24 cellular contexts compared by ENCODE assay signal in the genomic region with DNA sequence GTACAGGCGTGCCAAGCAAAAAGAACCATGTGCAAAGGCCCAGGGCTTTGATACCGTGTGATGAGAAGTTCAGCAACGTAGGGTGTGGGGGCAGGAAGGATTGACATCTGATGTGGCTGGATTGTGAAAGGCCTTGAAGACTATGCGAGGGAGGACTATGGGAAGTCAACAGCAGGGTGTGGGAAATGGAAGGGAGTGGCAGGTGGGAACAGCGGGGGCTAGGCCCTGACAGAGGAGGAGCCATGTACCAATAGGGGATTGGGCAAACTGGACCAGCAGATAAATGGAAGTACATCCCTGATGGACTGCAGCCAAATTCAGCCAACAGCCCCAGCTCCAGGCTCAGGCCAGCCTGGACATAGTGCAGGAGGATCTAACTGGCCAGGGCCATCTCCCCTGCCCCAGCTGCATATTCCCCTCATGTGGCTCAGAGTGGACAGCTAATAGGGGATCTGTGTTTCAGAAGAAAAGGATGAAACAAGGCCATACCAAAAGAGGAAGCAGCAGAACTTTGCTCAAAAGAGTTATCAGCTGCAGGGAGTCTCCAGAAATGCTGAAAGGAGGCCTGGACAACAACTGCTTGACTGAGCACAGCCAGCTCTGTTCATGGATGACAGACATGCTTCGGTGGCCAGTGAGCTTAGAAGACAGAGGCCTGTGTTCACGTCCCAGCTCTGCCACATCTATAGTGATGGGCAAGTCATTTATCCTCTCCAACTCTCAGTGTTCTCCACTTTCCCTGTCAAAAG.
DNase-seq lines count a peak whose midpoint lies in the region; ATAC-seq, FAIRE-seq and TF ChIP-seq lines count a peak whose summit lies in the region.
"Had no signal": no experiment of that assay in that cellular context is flagged by ENCODE, and none has a peak within 500 bp of the region (broad histone marks: within the 10 kb centered on the region; RNA-seq: fewer than 3 reads in every experiment).

No MANE protein-coding gene starts in this region.

- ATAC-seq in HG02571 (IDR thresholded peaks at IDR 0.05; ENCODE audit: unreplicated experiment): no peak
- ATAC-seq in gastrocnemius medialis: no peak
- ATAC-seq: A549, left lobe of liver had no signal

- no peaks in the 10 kb centered on the region for H3K9me2 ChIP-seq in OCI-LY1 (ENCODE audit: low read depth, low read length)
- H3K9me2 ChIP-seq: SK-N-SH had no signal

- DNase-seq in AML-193 (lab: John Stamatoyannopoulos, UW): peak; percentile 96 to 97
- no peak for DNase-seq in GM19239 (ENCODE audit: insufficient read length, low spot score)
- DNase-seq in amniotic epithelial cell (ENCODE audit: low read depth): peak; percentile 49
- no peak for DNase-seq in gastrocnemius medialis
- no peak for DNase-seq in prostate gland (ENCODE audit: low spot score)
- DNase-seq in dermis blood vessel endothelial cell: no peak
- DNase-seq: amygdala; caudate nucleus; CD4-positive, alpha-beta T cell; HFFc6; NCI-H1048; NCI-H2081; NCI-H524 treated with DMSO at 0.1 percent for 48 hours; PC-9; retina; SK-N-SH; stimulated activated CD4-positive, alpha-beta T cell treated with anti-CD3 and anti-CD28 coated beads, Interleukin-12 subunit alpha, Interleukin-12 subunit beta, amount 100 ng/mL, for 4 hours; stimulated activated CD8-positive, alpha-beta memory T cell treated with anti-CD3 and anti-CD28 coated beads, Interleukin-4, amount 100 ng/mL, for 48 hours; substantia nigra had no signal

- H2AFZ ChIP-seq in OCI-LY1 (ENCODE audit: low read length): no peak overlapping the region
- H2AFZ ChIP-seq: PC-9 had no signal

- WGBS in prostate gland: 88% methylated on average over 7 of the region's 7 CpGs

- H3K27ac ChIP-seq in OCI-LY1 (ENCODE audit: low read depth, low read length, poor library complexity, severe bottlenecking) (peak overlapping the region; percentile 96), gastrocnemius medialis (no peak overlapping the region), prostate gland (no peak overlapping the region)
- H3K27ac ChIP-seq: A549, PC-9, vagina had no signal

- H3K9me3 ChIP-seq in OCI-LY1 (ENCODE audit: low read length) (peaks cover 16% of the 10 kb centered on the region), gastrocnemius medialis (no peaks in the 10 kb centered on the region), prostate gland (no peaks in the 10 kb centered on the region)
- H3K9me3 ChIP-seq: SK-N-SH, vagina had no signal

- H3K36me3 ChIP-seq in OCI-LY1 (ENCODE audit: insufficient read depth, low read length): no peaks in the 10 kb centered on the region
- no peaks in the 10 kb centered on the region for H3K36me3 ChIP-seq in gastrocnemius medialis
- H3K36me3 ChIP-seq in prostate gland: no peaks in the 10 kb centered on the region
- H3K36me3 ChIP-seq: vagina had no signal

- H3K4me1 ChIP-seq in OCI-LY1 (ENCODE audit: insufficient read depth, low read length, severe bottlenecking) (peaks cover 52% of the 10 kb centered on the region), gastrocnemius medialis (no peaks in the 10 kb centered on the region), prostate gland (replicated peaks) (no peaks in the 10 kb centered on the region)
- H3K4me1 ChIP-seq: A549 had no signal

- no peak for TF ChIP-seq POLR2A in gastrocnemius medialis (IDR thresholded peaks at IDR 0.05)
- TF ChIP-seq POLR2A in prostate gland (IDR thresholded peaks at IDR 0.05): no peak

- in situ Hi-C loops in gastrocnemius medialis (cut with MboI; ENCODE audit: low sequenced_read_pairs in 4 of 4): no loop called here

- H4K20me1 ChIP-seq in OCI-LY1 (ENCODE audit: insufficient read depth, low read length): no peaks in the 10 kb centered on the region

- no peak overlapping the region for H3K4me2 ChIP-seq in OCI-LY1 (ENCODE audit: low read length)
- H3K4me2 ChIP-seq: A549, PC-9, SK-N-SH had no signal

- H3K4me3 ChIP-seq in OCI-LY1 (ENCODE audit: low read depth, low read length, poor library complexity, severe bottlenecking) (no peak overlapping the region), gastrocnemius medialis (no peak overlapping the region), prostate gland (no peak overlapping the region)
- H3K4me3 ChIP-seq: A549, PC-9, vagina had no signal

- H3K79me2 ChIP-seq in OCI-LY1 (ENCODE audit: insufficient read depth, low read length): no peaks in the 10 kb centered on the region

- TF ChIP-seq CTCF in OCI-LY1 (IDR thresholded peaks at IDR 0.05; ENCODE audit: low read length) (no peak), gastrocnemius medialis (IDR thresholded peaks at IDR 0.05 in 4 of 5, conservative IDR thresholded peaks at IDR 0.05 in 1 of 5) (no peak), prostate gland (IDR thresholded peaks at IDR 0.05) (no peak)

- no peak overlapping the region for H3K9ac ChIP-seq in OCI-LY1 (ENCODE audit: low read length)
- H3K9ac ChIP-seq: SK-N-SH had no signal

- intact Hi-C loops in gastrocnemius medialis (cut with DNase I; ENCODE audit: low total_unique reads) (no loop called here), prostate gland (cut with DNase I) (no loop called here)

- FAIRE-seq in GM19239 (lab: Jason Lieb, UNC): peak; percentile 45
- FAIRE-seq: A549 had no signal

- no peaks in the 10 kb centered on the region for H3F3A ChIP-seq in OCI-LY1 (ENCODE audit: insufficient read depth, low read length)

- H3K27me3 ChIP-seq in OCI-LY1 (ENCODE audit: insufficient read depth, low read length) (no peaks in the 10 kb centered on the region), gastrocnemius medialis (no peaks in the 10 kb centered on the region), prostate gland (replicated peaks; ENCODE audit: insufficient read depth) (no peaks in the 10 kb centered on the region)
- H3K27me3 ChIP-seq: vagina had no signal

Comparison
In these comparisons a context has a peak if more than half of its experiments do, and no peak if none do; other contexts are left out.
1. DNase-seq: peak in AML-193 (2 of 2) and amniotic epithelial cell (single experiment); none in GM19239 (single experiment), gastrocnemius medialis (0 of 2), prostate gland (single experiment) and dermis blood vessel endothelial cell (single experiment).